13 cellular contexts compared by ENCODE assay signal in genomic region chr12:64009321-64010068, GRCh38.
DNase-seq lines count a peak whose midpoint lies in the region; ATAC-seq lines count a peak whose summit lies in the region.
"Had no signal": no experiment of that assay in that cellular context is flagged by ENCODE, and none has a peak within 500 bp of the region (broad histone marks: within the 10 kb centered on the region; RNA-seq: fewer than 3 reads in every experiment).

No MANE protein-coding gene starts in this region.

- peak overlapping the region; percentile 12 for H3K4me2 ChIP-seq in skeletal muscle satellite cell (ENCODE audit: low read length)

- ATAC-seq in GM19397 (IDR thresholded peaks at IDR 0.05; ENCODE audit: unreplicated experiment) = peak; percentile 63
- ATAC-seq in HG02678 (IDR thresholded peaks at IDR 0.05; ENCODE audit: unreplicated experiment) = peak; percentile 66
- peak; percentile 58 for ATAC-seq in HG03460 (IDR thresholded peaks at IDR 0.05; ENCODE audit: unreplicated experiment)
- no peak for ATAC-seq in activated CD4-positive, CD25-positive, alpha-beta regulatory T cell treated with anti-CD3 and anti-CD28 coated beads, Interleukin-2, amount 50 U/mL, for 24 hours
- ATAC-seq: activated naive CD8-positive, alpha-beta T cell treated with anti-CD3 and anti-CD28 coated beads, Interleukin-2, amount 50 U/mL, for 24 hours; effector memory CD8-positive, alpha-beta T cell had no signal

- H3K9ac ChIP-seq in skeletal muscle satellite cell (ENCODE audit: low read depth, low read length) = no peak overlapping the region

- H3K4me3 ChIP-seq in skeletal muscle satellite cell (ENCODE audit: low read length) = no peak overlapping the region

- H3K36me3 ChIP-seq in skeletal muscle satellite cell (ENCODE audit: insufficient read depth, low read length) = no peaks in the 10 kb centered on the region

- H3K27me3 ChIP-seq in skeletal muscle satellite cell (ENCODE audit: control insufficient read depth, insufficient read depth, low read length) = no peaks in the 10 kb centered on the region

- H3K9me3 ChIP-seq in skeletal muscle satellite cell (replicated peaks; ENCODE audit: low read length) = no peaks in the 10 kb centered on the region

- DNase-seq in NCI-H2029 treated with DMSO at 0.1 percent for 48 hours (lab: John Stamatoyannopoulos, UW) = no peak
- no peak for DNase-seq in stimulated activated CD4-positive, alpha-beta T cell treated with anti-CD3 and anti-CD28 coated beads, Interleukin-4, amount 100 ng/mL, for 24 hours
- DNase-seq in activated naive CD4-positive, alpha-beta T cell treated with anti-CD3 and anti-CD28 coated beads, Interleukin-2, amount 50 U/mL, for 16 hours = no peak
- DNase-seq: activated CD4-positive, alpha-beta memory T cell treated with anti-CD3 and anti-CD28 coated beads for 36 hours; activated naive CD8-positive, alpha-beta T cell treated with anti-CD3 and anti-CD28 coated beads, Interleukin-2, amount 50 U/mL, for 24 hours; DMS153; effector memory CD8-positive, alpha-beta T cell; NCI-H446 treated with DMSO at 0.1 percent for 48 hours had no signal

- peaks cover 55% of the 10 kb centered on the region for H3K4me1 ChIP-seq in skeletal muscle satellite cell (ENCODE audit: control insufficient read depth, insufficient read depth, low read length)

Comparison
In these comparisons a context has a peak if more than half of its experiments do, and no peak if none do; other contexts are left out.
1. ATAC-seq: peak in GM19397 (single experiment), HG02678 (single experiment) and HG03460 (single experiment); none in activated CD4-positive, CD25-positive, alpha-beta regulatory T cell treated with anti-CD3 and anti-CD28 coated beads, Interleukin-2, amount 50 U/mL, for 24 hours (0 of 2).